7 cellular contexts compared by ENCODE assay signal in genomic region chr6:73585566-73586415, GRCh38.
A peak's percentile ranks its signal among the peaks of the same experiment; 100 is the strongest.
DNase-seq lines count a peak whose midpoint lies in the region; ATAC-seq and TF ChIP-seq lines count a peak whose summit lies in the region.

No MANE protein-coding gene starts in this region.

- H3K9me3 Mint-ChIP-seq in T-helper 2 cell treated with Interferon-gamma antibody and Interleukin-4, amounts not matched to agents 5 μg/mL and 100 μg/mL, for 36 hours = peaks cover 6% of the 10 kb centered on the region
- no peaks in the 10 kb centered on the region for H3K9me3 Mint-ChIP-seq in dendritic cell treated with granulocyte-macrophage colony-stimulating factor and Interleukin-4, amounts not matched to agents 40 ng/mL and 50 ng/mL, for 4 days

- peaks cover 2% of the 10 kb centered on the region for H3K36me3 Mint-ChIP-seq in T-helper 2 cell treated with Interferon-gamma antibody and Interleukin-4, amounts not matched to agents 5 μg/mL and 100 μg/mL, for 36 hours (ENCODE audit: low read depth)
- H3K36me3 Mint-ChIP-seq in dendritic cell treated with granulocyte-macrophage colony-stimulating factor and Interleukin-4, amounts not matched to agents 40 ng/mL and 50 ng/mL, for 4 days (ENCODE audit: low read depth) = no peaks in the 10 kb centered on the region

- TF ChIP-seq CTCF in GM10266 (IDR thresholded peaks at IDR 0.05; ENCODE audit: control insufficient read depth, insufficient read depth, low read depth, missing control alignments) (no peak), testis (IDR thresholded peaks at IDR 0.05) (no peak)

- DNase-seq in GM10266 (ENCODE audit: extremely low spot score) (peak; percentile 58), lung microvascular endothelial cell (ENCODE audit: low read depth in 2 of 2) (peak; percentile 62 to 90), testis (peak; percentile 69)
- DNase-seq in T-helper 2 cell treated with Interferon-gamma antibody and Interleukin-4, amounts not matched to agents 5 μg/mL and 100 μg/mL, for 36 hours (ENCODE audit: low spot score) = peak; percentile 42

- intact Hi-C loops in dendritic cell treated with granulocyte-macrophage colony-stimulating factor and Interleukin-4, amounts not matched to agents 40 ng/mL and 50 ng/mL, for 4 days (cut with micrococcal nuclease) = loop anchor here (1.0 kb wide), 1 partner anchor 64 kb away; the partner anchor contains the start of gene EEF1A1
- intact Hi-C loops in testis (cut with DNase I; ENCODE audit: low total_unique reads) = loop anchor here (10.0 kb wide), 1 partner anchor 61 kb away; the partner anchor contains the start of gene EEF1A1

- H3K27ac Mint-ChIP-seq in T-helper 2 cell treated with Interferon-gamma antibody and Interleukin-4, amounts not matched to agents 5 μg/mL and 100 μg/mL, for 36 hours = peak overlapping the region; percentile 98
- H3K27ac Mint-ChIP-seq in dendritic cell treated with granulocyte-macrophage colony-stimulating factor and Interleukin-4, amounts not matched to agents 40 ng/mL and 50 ng/mL, for 4 days = peak overlapping the region; percentile 90

- peaks cover 22% of the 10 kb centered on the region for H3K4me1 Mint-ChIP-seq in T-helper 2 cell treated with Interferon-gamma antibody and Interleukin-4, amounts not matched to agents 5 μg/mL and 100 μg/mL, for 36 hours (ENCODE audit: low read depth)
- peaks cover 28% of the 10 kb centered on the region for H3K4me1 Mint-ChIP-seq in dendritic cell treated with granulocyte-macrophage colony-stimulating factor and Interleukin-4, amounts not matched to agents 40 ng/mL and 50 ng/mL, for 4 days (ENCODE audit: low read depth)

- no peak for TF ChIP-seq EP300 in Ishikawa (IDR thresholded peaks at IDR 0.05; ENCODE audit: borderline replicate concordance)

- no peaks in the 10 kb centered on the region for H3K27me3 ChIP-seq in testis

- 17 to 21% methylated on average over 3 of the region's 3 CpGs for WGBS in testis, 2 donors

- TF ChIP-seq POLR2A in testis (IDR thresholded peaks at IDR 0.05) = no peak

- no peaks in the 10 kb centered on the region for H3K27me3 Mint-ChIP-seq in T-helper 2 cell treated with Interferon-gamma antibody and Interleukin-4, amounts not matched to agents 5 μg/mL and 100 μg/mL, for 36 hours (ENCODE audit: low read depth)
- H3K27me3 Mint-ChIP-seq in dendritic cell treated with granulocyte-macrophage colony-stimulating factor and Interleukin-4, amounts not matched to agents 40 ng/mL and 50 ng/mL, for 4 days = no peaks in the 10 kb centered on the region

- H3K36me3 ChIP-seq in testis (ENCODE audit: low read depth, missing control alignments) = no peaks in the 10 kb centered on the region

- peak overlapping the region; percentile 95 to 97 for H3K27ac ChIP-seq in testis

- no peaks in the 10 kb centered on the region for H3K9me3 ChIP-seq in testis

- H3K4me3 Mint-ChIP-seq in T-helper 2 cell treated with Interferon-gamma antibody and Interleukin-4, amounts not matched to agents 5 μg/mL and 100 μg/mL, for 36 hours = peak overlapping the region; percentile 88
- H3K4me3 Mint-ChIP-seq in dendritic cell treated with granulocyte-macrophage colony-stimulating factor and Interleukin-4, amounts not matched to agents 40 ng/mL and 50 ng/mL, for 4 days = peak overlapping the region; percentile 64

- H3K4me3 ChIP-seq in testis = no peak overlapping the region

- peaks cover 13% of the 10 kb centered on the region for H3K4me1 ChIP-seq in testis

- ATAC-seq in GM21786 (IDR thresholded peaks at IDR 0.05; ENCODE audit: unreplicated experiment) = peak; percentile 86

- no peak for TF ChIP-seq RAD21 in Ishikawa (IDR thresholded peaks at IDR 0.05; ENCODE audit: low read depth)

TF ChIP-seq in Ishikawa, 13 proteins besides CTCF, POLR2A, EP300 and RAD21:
- peak; percentile 56 for TF ChIP-seq CEBPB (IDR thresholded peaks at IDR 0.05)
- TF ChIP-seq EGR1 (IDR thresholded peaks at IDR 0.05) = no peak
- no peak for TF ChIP-seq TCF12 (IDR thresholded peaks at IDR 0.05; ENCODE audit: low read depth)
- no peak for TF ChIP-seq USF1 (IDR thresholded peaks at IDR 0.05)
